In genomic region chr5:6715758-6716633, GRCh38 we compare ENCODE assay signal across 8 cellular contexts. TPM values are rescaled to one million over a fixed set of nuclear protein-coding genes. Genes with fewer than 3 reads are reported as not detected.
DNase-seq lines count a peak whose midpoint lies in the region; ATAC-seq and TF ChIP-seq lines count a peak whose summit lies in the region.

No MANE protein-coding gene starts in this region.

- peak overlapping the region; percentile 93 for H3K4me2 ChIP-seq in BLaER1

- no peak for DNase-seq in LNCaP clone FGC (ENCODE audit: low read depth)
- no peak for DNase-seq in OCI-M1 (lab: John Stamatoyannopoulos, UW)
- DNase-seq in epidermal melanocyte (ENCODE audit: insufficient read length, low spot score): no peak
- no peak for DNase-seq in mesenteric fat pad (ENCODE audit: low spot score)

- H3K4me1 ChIP-seq in BLaER1 (peaks cover 71% of the 10 kb centered on the region), muscle layer of duodenum (ENCODE audit: control insufficient read depth in 1 of 2, insufficient read depth in 2 of 2, low read length in 2 of 2) (peaks cover 33 to 57% of the 10 kb centered on the region in 2 donors)

- H3K9me3 ChIP-seq in BLaER1: no peaks in the 10 kb centered on the region
- no peaks in the 10 kb centered on the region for H3K9me3 ChIP-seq in muscle layer of duodenum (ENCODE audit: control insufficient read depth in 1 of 2, low read length in 2 of 2)

- TF ChIP-seq CTCF in LNCaP clone FGC (IDR thresholded peaks at IDR 0.05; ENCODE audit: control insufficient read depth, extremely low read depth, insufficient read depth) (no peak), brain (conservative IDR thresholded peaks at IDR 0.05) (no peak)

- ATAC-seq in GM18502 (IDR thresholded peaks at IDR 0.05; ENCODE audit: poor library complexity, unreplicated experiment): no peak

- peak overlapping the region; percentile 90 for H3K4me3 ChIP-seq in BLaER1
- peak overlapping the region; percentile 72 for H3K4me3 ChIP-seq in LNCaP clone FGC (ENCODE audit: low read depth, low read length)
- H3K4me3 ChIP-seq in muscle layer of duodenum (ENCODE audit: low read depth in 1 of 2, low read length in 2 of 2): peak overlapping the region; percentile 72 to 84

- peaks cover 70% of the 10 kb centered on the region for H3K4me1 Mint-ChIP-seq in brain

- peak overlapping the region in 4 of 5 experiments; percentile 8 to 89 (median 62) for H3K27ac Mint-ChIP-seq in brain

- peaks cover 25% of the 10 kb centered on the region for H3K36me3 Mint-ChIP-seq in brain

- peak overlapping the region; percentile 91 to 95 (median 93) for H3K4me3 Mint-ChIP-seq in brain

- no peak overlapping the region for H3K27ac ChIP-seq in BLaER1
- H3K27ac ChIP-seq in muscle layer of duodenum (ENCODE audit: low read length): no peak overlapping the region

- peaks cover 69% of the 10 kb centered on the region for H4K20me1 ChIP-seq in BLaER1

- peak overlapping the region; percentile 85 for H3K9ac ChIP-seq in BLaER1

- H3K36me3 ChIP-seq in BLaER1 (peaks cover 36% of the 10 kb centered on the region), muscle layer of duodenum (ENCODE audit: control insufficient read depth in 1 of 2, insufficient read depth in 2 of 2, low read length in 2 of 2) (peaks cover 0 to 9% of the 10 kb centered on the region in 2 donors)

- H3K27me3 Mint-ChIP-seq in brain: no peaks in the 10 kb centered on the region

- no peaks in the 10 kb centered on the region for H3K9me3 Mint-ChIP-seq in brain

- H3K27me3 ChIP-seq in BLaER1: no peaks in the 10 kb centered on the region; the same call in 1 of the 2 replicates
- H3K27me3 ChIP-seq in muscle layer of duodenum (ENCODE audit: low read depth, low read length): no peaks in the 10 kb centered on the region

RNA-seq across cellular contexts. Expression of gene TENT4A, which starts 2.8 kb away (rescaled TPM):
- 20.8 TPM for polyA plus RNA-seq in brain (ENCODE audit: insufficient read depth, low read depth, low replicate concordance)
- total RNA-seq in mesenteric fat pad: 29.8 TPM
